In the genomic region with DNA sequence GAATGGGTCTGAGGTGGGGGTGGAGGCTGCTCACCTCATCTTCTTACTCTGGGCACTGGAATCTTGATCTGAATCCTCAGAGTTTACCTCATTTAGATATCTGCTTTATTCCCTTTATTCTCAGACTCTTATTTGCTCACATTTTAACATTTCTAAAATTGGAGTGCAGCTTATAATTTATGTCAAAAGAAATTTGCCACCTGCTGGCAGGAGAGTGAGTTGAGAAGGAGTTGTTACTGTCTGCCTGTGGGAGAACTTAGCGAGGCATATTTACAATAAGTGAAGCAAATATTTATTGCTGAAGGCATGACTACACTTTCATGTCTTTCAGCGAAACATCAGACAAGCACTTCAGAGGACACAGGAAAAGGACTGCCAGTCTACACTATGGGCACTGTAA, we compare ENCODE assay signal across 11 cellular contexts. TPM values are rescaled to one million over a fixed set of nuclear protein-coding genes. Genes with fewer than 3 reads are reported as not detected.
DNase-seq lines count a peak whose midpoint lies in the region; ATAC-seq and TF ChIP-seq lines count a peak whose summit lies in the region.
"Had no signal": no experiment of that assay in that cellular context is flagged by ENCODE, and none has a peak within 500 bp of the region (broad histone marks: within the 10 kb centered on the region; RNA-seq: fewer than 3 reads in every experiment).

No MANE protein-coding gene starts in this region.

- no peak for ATAC-seq in CD8-positive, alpha-beta T cell
- ATAC-seq in HG03521 (IDR thresholded peaks at IDR 0.05; ENCODE audit: unreplicated experiment): no peak
- ATAC-seq: pancreas had no signal

- intact Hi-C loops in PC-9 (cut with micrococcal nuclease; ENCODE audit: unreplicated experiment): no loop called here
- intact Hi-C loops in CD8-positive, alpha-beta T cell (cut with DNase I, micrococcal nuclease): loop anchor here in 1 of 2 experiments (5.0 kb wide), 1 partner anchor 194 kb away; no protein-coding TSS in a partner anchor

- POLR2A ChIA-PET in PC-9 (lab: Charles Lee; ENCODE audit: unreplicated experiment): no interaction called here
- POLR2A ChIA-PET in CD8-positive, alpha-beta T cell (lab: Charles Lee): no interaction called here

- no peaks in the 10 kb centered on the region for H4K20me1 ChIP-seq in PC-9 (ENCODE audit: insufficient read depth)

- H3K36me3 Mint-ChIP-seq in type B pancreatic cell: no peaks in the 10 kb centered on the region
- no peaks in the 10 kb centered on the region for H3K36me3 Mint-ChIP-seq in CD8-positive, alpha-beta T cell

- H3K27ac Mint-ChIP-seq in type B pancreatic cell: no peak overlapping the region
- no peak overlapping the region for H3K27ac Mint-ChIP-seq in CD8-positive, alpha-beta T cell

- H3K4me1 ChIP-seq in cardiac muscle cell (ENCODE audit: low read depth): no peaks in the 10 kb centered on the region
- H3K4me1 ChIP-seq in right atrium auricular region: peaks cover 0 to 8% of the 10 kb centered on the region in 2 donors
- no peaks in the 10 kb centered on the region for H3K4me1 ChIP-seq in PC-9 (replicated peaks; ENCODE audit: insufficient read depth)
- H3K4me1 ChIP-seq in CD8-positive, alpha-beta T cell (ENCODE audit: insufficient read depth, low read length): no peaks in the 10 kb centered on the region
- H3K4me1 ChIP-seq: pancreas had no signal

- DNase-seq in cardiac muscle cell (ENCODE audit: low read depth in 1 of 2, low spot score in 1 of 2) (no peak), right atrium auricular region (ENCODE audit: low spot score) (no peak), PC-9 (peak in 1 of 2 experiments; percentile 4), fibroblast of peridontal ligament (ENCODE audit: extremely low read depth) (peak; percentile 53), type B pancreatic cell (ENCODE audit: extremely low spot score, unreplicated experiment) (no peak), T-helper 1 cell (no peak)
- DNase-seq in CD8-positive, alpha-beta T cell: no peak
- DNase-seq: activated CD8-positive, alpha-beta memory T cell treated with anti-CD3 and anti-CD28 coated beads, Interleukin-2, amount 50 U/mL, for 48 hours; cerebellar nuclear complex; pancreas had no signal

- no peaks in the 10 kb centered on the region for H3F3A ChIP-seq in PC-9 (ENCODE audit: insufficient read depth, low read depth)

- no peaks in the 10 kb centered on the region for H3K27me3 ChIP-seq in cardiac muscle cell
- no peaks in the 10 kb centered on the region for H3K27me3 ChIP-seq in right atrium auricular region
- H3K27me3 ChIP-seq in PC-9 (ENCODE audit: insufficient read depth, low read depth): no peaks in the 10 kb centered on the region
- peaks cover 4% of the 10 kb centered on the region for H3K27me3 ChIP-seq in CD8-positive, alpha-beta T cell (ENCODE audit: insufficient read depth, low read length)
- H3K27me3 ChIP-seq: pancreas had no signal

- H3K9me3 Mint-ChIP-seq in type B pancreatic cell: peaks cover 3% of the 10 kb centered on the region
- no peaks in the 10 kb centered on the region for H3K9me3 Mint-ChIP-seq in CD8-positive, alpha-beta T cell

- TF ChIP-seq CTCF in cardiac muscle cell (IDR thresholded peaks at IDR 0.05; ENCODE audit: low read depth, low read length): peak; percentile 22
- TF ChIP-seq CTCF in right atrium auricular region (IDR thresholded peaks at IDR 0.05): peak in 1 of 2 donors; percentile 51
- TF ChIP-seq CTCF in PC-9 (conservative IDR thresholded peaks at IDR 0.05): peak; percentile 53; the same call in 1 of the 2 replicates
- peak; percentile 56 for TF ChIP-seq CTCF in type B pancreatic cell (conservative IDR thresholded peaks at IDR 0.05)
- TF ChIP-seq CTCF in CD8-positive, alpha-beta T cell (IDR thresholded peaks at IDR 0.05): no peak

- no peak overlapping the region for H3K27ac ChIP-seq in cardiac muscle cell
- H3K27ac ChIP-seq in right atrium auricular region: no peak overlapping the region
- H3K27ac ChIP-seq in PC-9: no peak overlapping the region
- H3K27ac ChIP-seq in CD8-positive, alpha-beta T cell (ENCODE audit: low read depth, low read length): no peak overlapping the region
- H3K27ac ChIP-seq: pancreas had no signal

- H3K4me3 ChIP-seq in cardiac muscle cell (no peak overlapping the region), right atrium auricular region (no peak overlapping the region), PC-9 (no peak overlapping the region)
- no peak overlapping the region for H3K4me3 ChIP-seq in CD8-positive, alpha-beta T cell (ENCODE audit: low read depth, low read length)
- H3K4me3 ChIP-seq: pancreas had no signal

- BruUV-seq in PC-9 (replicated peaks; lab: Mats Ljungman, UMichigan): no TSS peak

- no peak overlapping the region for H3K4me2 ChIP-seq in PC-9

- no peak overlapping the region for H2AFZ ChIP-seq in PC-9

- H3K27me3 Mint-ChIP-seq in type B pancreatic cell: peaks cover 8% of the 10 kb centered on the region
- H3K27me3 Mint-ChIP-seq in CD8-positive, alpha-beta T cell (ENCODE audit: low read depth): peaks cover 56% of the 10 kb centered on the region

- H3K4me3 Mint-ChIP-seq in type B pancreatic cell: no peak overlapping the region
- no peak overlapping the region for H3K4me3 Mint-ChIP-seq in CD8-positive, alpha-beta T cell

- peaks cover 20% of the 10 kb centered on the region for H3K4me1 Mint-ChIP-seq in type B pancreatic cell (ENCODE audit: unreplicated experiment)
- H3K4me1 Mint-ChIP-seq in CD8-positive, alpha-beta T cell (ENCODE audit: low read depth): no peaks in the 10 kb centered on the region

- H3K9me2 ChIP-seq in PC-9 (ENCODE audit: insufficient read depth): no peaks in the 10 kb centered on the region

- H3K36me3 ChIP-seq in cardiac muscle cell (no peaks in the 10 kb centered on the region), right atrium auricular region (no peaks in the 10 kb centered on the region), PC-9 (ENCODE audit: low read depth) (no peaks in the 10 kb centered on the region)
- H3K36me3 ChIP-seq in CD8-positive, alpha-beta T cell (ENCODE audit: insufficient read depth, low read length): no peaks in the 10 kb centered on the region
- H3K36me3 ChIP-seq: pancreas had no signal

- H3K9me3 ChIP-seq in cardiac muscle cell (ENCODE audit: low read depth): no peaks in the 10 kb centered on the region
- H3K9me3 ChIP-seq in right atrium auricular region: no peaks in the 10 kb centered on the region
- H3K9me3 ChIP-seq in PC-9 (ENCODE audit: insufficient read depth, low read depth): no peaks in the 10 kb centered on the region
- no peaks in the 10 kb centered on the region for H3K9me3 ChIP-seq in CD8-positive, alpha-beta T cell (ENCODE audit: low read length)
- H3K9me3 ChIP-seq: pancreas had no signal

- H3K79me2 ChIP-seq in PC-9 (ENCODE audit: low read depth): no peaks in the 10 kb centered on the region

- CTCF ChIA-PET in PC-9 (lab: Charles Lee): interaction anchor here (0.6 kb wide), 1 partner anchor 60 kb away, joined by 3 read pairs; no protein-coding TSS in a partner anchor
- CTCF ChIA-PET in CD8-positive, alpha-beta T cell (lab: Charles Lee): interaction anchor here (0.6 to 4.3 kb wide), 2 partner anchors 190 to 196 kb away, joined by 3 to 12 read pairs; no protein-coding TSS in a partner anchor

RNA-seq across cellular contexts. Expression of gene KIAA2012, which starts 16.4 kb away (rescaled TPM):
- total RNA-seq in cardiac muscle cell: 0.21 TPM in 1 of 2 replicates, not detected in the other
- polyA plus RNA-seq in cardiac muscle cell: 0.05 and 0.24 TPM in 2 replicates
- total RNA-seq in right atrium auricular region: not detected
- not detected in 2 replicates for total RNA-seq in PC-9 (2021)
- 0.12 and 1.3 TPM in 2 replicates for total RNA-seq in type B pancreatic cell (ENCODE audit: low replicate concordance)
- total RNA-seq in CD8-positive, alpha-beta T cell: not detected
- total RNA-seq: pancreas had no signal

RNA-seq across cellular contexts. Expression of gene FZD7, which starts 23.0 kb away (rescaled TPM):
- total RNA-seq in cardiac muscle cell (21.4 and 21.8 TPM in 2 replicates), right atrium auricular region (10 to 100 TPM; 14.1 to 24.5 TPM), PC-9 (2021) (26.8 and 30.9 TPM in 2 replicates), type B pancreatic cell (ENCODE audit: low replicate concordance) (50.0 and 68.6 TPM in 2 replicates)
- 9.4 and 13.4 TPM in 2 replicates for polyA plus RNA-seq in cardiac muscle cell
- under 1 TPM; 0.73 to 0.97 TPM for total RNA-seq in CD8-positive, alpha-beta T cell

Comparison
In these comparisons a context has a peak if more than half of its experiments do, and no peak if none do; other contexts are left out.
1. RNA of gene FZD7, which starts 23.0 kb away (total RNA-seq): 50.0 to 68.6 TPM in type B pancreatic cell, 26.8 to 30.9 TPM in PC-9, 14.1 to 24.5 TPM in right atrium auricular region and 21.4 to 21.8 TPM in cardiac muscle cell; 0.73 to 0.97 TPM in CD8-positive, alpha-beta T cell; every median in the first group is over 4 times any median in the second.